15 cellular contexts compared by ENCODE assay signal in the genomic region with DNA sequence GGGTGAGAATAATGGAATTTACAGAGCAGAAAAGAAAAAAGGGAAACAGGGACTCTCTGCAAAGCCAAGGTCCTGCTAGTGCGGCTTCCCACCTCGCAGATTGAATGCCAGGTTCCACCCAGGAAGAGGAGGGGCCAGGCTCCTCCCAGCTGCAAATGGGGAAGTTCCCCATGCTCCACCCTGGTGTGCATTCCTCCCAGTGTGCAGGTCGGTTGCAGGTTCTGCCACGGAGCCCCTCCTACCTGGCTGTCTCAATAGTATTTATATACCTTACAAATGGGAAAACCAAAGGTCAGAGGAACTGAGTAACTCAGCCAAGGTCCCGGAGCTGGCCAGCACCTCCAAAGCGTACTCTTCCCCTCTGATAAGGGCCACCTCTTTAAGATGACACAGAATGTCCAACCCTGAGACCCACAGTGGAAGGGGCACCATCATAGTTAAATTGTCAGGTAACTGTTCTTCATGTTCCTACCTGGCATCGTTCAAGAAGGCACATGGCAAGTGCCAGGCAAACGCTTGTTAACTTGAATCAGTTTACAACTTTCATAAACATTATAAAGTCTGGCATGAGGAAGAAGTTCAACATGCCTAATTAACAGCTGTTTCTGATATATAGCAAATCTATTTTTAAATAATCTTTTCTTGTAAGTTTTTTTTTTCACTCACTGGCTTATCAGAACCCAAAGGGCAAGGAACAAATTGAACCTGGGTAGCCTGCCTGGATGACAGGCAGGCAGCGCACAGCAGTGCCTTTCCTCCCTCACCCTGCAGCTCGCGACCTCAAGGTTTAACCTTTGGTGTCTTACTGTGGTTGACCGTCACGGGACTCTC. TPM values are rescaled to one million over a fixed set of nuclear protein-coding genes. Genes with fewer than 3 reads are reported as not detected.
A peak's percentile ranks its signal among the peaks of the same experiment; 100 is the strongest.
DNase-seq lines count a peak whose midpoint lies in the region; ATAC-seq and TF ChIP-seq lines count a peak whose summit lies in the region.
"Had no signal": no experiment of that assay in that cellular context is flagged by ENCODE, and none has a peak within 500 bp of the region (broad histone marks: within the 10 kb centered on the region; RNA-seq: fewer than 3 reads in every experiment).

No MANE protein-coding gene starts in this region.

- H3K9me3 ChIP-seq in Peyer's patch (no peaks in the 10 kb centered on the region), lower lobe of right lung (no peaks in the 10 kb centered on the region), mammary epithelial cell (replicated peaks; ENCODE audit: insufficient read depth, low read length) (no peaks in the 10 kb centered on the region)

- no peaks in the 10 kb centered on the region for H3K27me3 ChIP-seq in Peyer's patch
- H3K27me3 ChIP-seq in lower lobe of right lung (ENCODE audit: low read depth): no peaks in the 10 kb centered on the region
- H3K27me3 ChIP-seq in mammary epithelial cell (ENCODE audit: insufficient read depth, low read length): no peaks in the 10 kb centered on the region

- H3K4me2 ChIP-seq in mammary epithelial cell (ENCODE audit: insufficient read depth, low read depth, low read length): no peak overlapping the region

- no peaks in the 10 kb centered on the region for H3K36me3 ChIP-seq in Peyer's patch
- no peaks in the 10 kb centered on the region for H3K36me3 ChIP-seq in lower lobe of right lung
- no peaks in the 10 kb centered on the region for H3K36me3 ChIP-seq in mammary epithelial cell (ENCODE audit: insufficient read depth, low read length)

- WGBS in mammary epithelial cell (ENCODE audit: low coverage, missing lambda C conversion rate): 56% methylated on average over 13 of the region's 13 CpGs

- no peaks in the 10 kb centered on the region for H4K20me1 ChIP-seq in mammary epithelial cell (ENCODE audit: insufficient read depth, low read length)

- H3K4me3 ChIP-seq in Peyer's patch (peak overlapping the region in 2 of 4 donors; percentile 49 to 52), lower lobe of right lung (no peak overlapping the region), mammary epithelial cell (replicated peaks in 1 of 3; ENCODE audit: insufficient read depth in 1 of 3, low read depth in 2 of 3, low read length in 3 of 3) (no peak overlapping the region)
- H3K4me3 ChIP-seq: GM23248 had no signal

- CTCF ChIA-PET in mammary epithelial cell (lab: Charles Lee; ENCODE audit: low non-redundant PET): no interaction called here

- no TSS peak for BruUV-seq in mammary epithelial cell (replicated peaks; lab: Mats Ljungman, UMichigan)

- ATAC-seq in HG02798 (IDR thresholded peaks at IDR 0.05; ENCODE audit: poor library complexity, unreplicated experiment): peak; percentile 64
- ATAC-seq in left colon: peak; percentile 96
- no peak for ATAC-seq in lower lobe of right lung
- ATAC-seq in GM21515 (IDR thresholded peaks at IDR 0.05; ENCODE audit: unreplicated experiment): no peak
- ATAC-seq: activated T-cell treated with anti-CD3 and anti-CD28 coated beads, Interleukin-2, amount 50 U/mL, for 72 hours had no signal

- peaks cover 0 to 7% (median 3%) of the 10 kb centered on the region in 4 donors for H3K4me1 ChIP-seq in Peyer's patch
- no peaks in the 10 kb centered on the region for H3K4me1 ChIP-seq in lower lobe of right lung
- H3K4me1 ChIP-seq in mammary epithelial cell (ENCODE audit: insufficient read depth, low read length): no peaks in the 10 kb centered on the region

- dilution Hi-C loops in mammary epithelial cell (cut with HindIII; ENCODE audit: low sequenced_read_pairs): no loop called here

- TF ChIP-seq POLR2A in Peyer's patch (IDR thresholded peaks at IDR 0.05): peak in 1 of 2 donors; percentile 32

- no peaks in the 10 kb centered on the region for H3K79me2 ChIP-seq in mammary epithelial cell (ENCODE audit: insufficient read depth, low read length)

- no peak overlapping the region for H2AFZ ChIP-seq in mammary epithelial cell (ENCODE audit: low read depth, low read length)
- H2AFZ ChIP-seq: GM23248 had no signal

- no peak overlapping the region for H3K9ac ChIP-seq in mammary epithelial cell (ENCODE audit: insufficient read depth, low read length)
- H3K9ac ChIP-seq: GM23248 had no signal

- intact Hi-C loops in left colon (cut with DNase I, micrococcal nuclease): no loop called here
- intact Hi-C loops in lower lobe of right lung (cut with DNase I): no loop called here
- intact Hi-C loops in mammary epithelial cell (cut with micrococcal nuclease): no loop called here

- in situ Hi-C loops in mammary epithelial cell (cut with MboI; ENCODE audit: low sequenced_read_pairs in 2 of 2): no loop called here

- no peak for TF ChIP-seq CTCF in Peyer's patch (IDR thresholded peaks at IDR 0.05)
- TF ChIP-seq CTCF in lower lobe of right lung (IDR thresholded peaks at IDR 0.05): no peak
- TF ChIP-seq CTCF in mammary epithelial cell (conservative IDR thresholded peaks at IDR 0.05 in 1 of 2, IDR thresholded peaks at IDR 0.05 in 1 of 2; ENCODE audit: extremely low read depth in 1 of 2, insufficient read depth in 1 of 2, low read depth in 1 of 2, low read length in 2 of 2): no peak

- peak overlapping the region in 3 of 4 donors; percentile 53 to 91 (median 87) for H3K27ac ChIP-seq in Peyer's patch
- no peak overlapping the region for H3K27ac ChIP-seq in lower lobe of right lung
- no peak overlapping the region for H3K27ac ChIP-seq in mammary epithelial cell (ENCODE audit: insufficient read depth, low read depth, low read length)
- H3K27ac ChIP-seq: GM23248 had no signal

- DNase-seq in Daoy (ENCODE audit: low read depth) (peak; percentile 24), Peyer's patch (peak; percentile 29 to 89 (median 88)), left colon (peak; percentile 76 to 89), lower lobe of right lung (no peak), RKO (ENCODE audit: low spot score) (no peak), mammary epithelial cell (no peak)
- DNase-seq: activated T-cell treated with anti-CD3 and anti-CD28 coated beads, Interleukin-2, amount 50 U/mL, for 72 hours; GM23248; NCI-H1436 treated with DMSO at 0.1 percent for 48 hours; NCI-H82; stimulated activated CD4-positive, alpha-beta T cell treated with anti-CD3 and anti-CD28 coated beads, Interleukin-2, amount 100 ng/mL, for 48 hours; stimulated activated naive CD4-positive, alpha-beta T cell had no signal

RNA-seq across cellular contexts. Expression of a gene that starts 35.6 kb away (rescaled TPM):
- 5.8 and 6.5 TPM in 2 replicates for total RNA-seq in Daoy (2014; rRNA removed; shearing (Covaris generic))
- total RNA-seq in Peyer's patch (under 1 TPM in 2 of 4 donors, not detected in 2; 0.18 to 0.40 TPM), left colon (under 1 TPM; 0.15 to 0.34 TPM), lower lobe of right lung (not detected), mammary epithelial cell (not detected)
- polyA plus RNA-seq in mammary epithelial cell: not detected
- polyA minus RNA-seq in mammary epithelial cell: not detected
- total RNA-seq: activated CD4-positive, alpha-beta T cell treated with anti-CD3 and anti-CD28 coated beads for 36 hours; activated T-cell treated with anti-CD3 and anti-CD28 coated beads, Interleukin-2, amount 50 U/mL, for 72 hours; GM23248 had no signal
- polyA plus RNA-seq: GM23248 had no signal

Comparison
In these comparisons a context has a peak if more than half of its experiments do, and no peak if none do; other contexts are left out.
1. DNase-seq: peak in Daoy (single experiment), Peyer's patch (3 of 3) and left colon (2 of 2); none in lower lobe of right lung (single experiment), RKO (single experiment) and mammary epithelial cell (single experiment).
2. ATAC-seq: peak in HG02798 (single experiment) and left colon (single experiment); none in lower lobe of right lung (0 of 2) and GM21515 (single experiment).
3. H3K27ac ChIP-seq: peak in Peyer's patch (3 of 4); none in lower lobe of right lung (single experiment) and mammary epithelial cell (single experiment).